In genomic region chr6:98627129-98627775, GRCh38 we compare ENCODE assay signal across 23 cellular contexts.
"Had no signal": no experiment of that assay in that cellular context is flagged by ENCODE, and none has a peak within 500 bp of the region (broad histone marks: within the 10 kb centered on the region; RNA-seq: fewer than 3 reads in every experiment).

No MANE protein-coding gene starts in this region.

- H3K27me3 ChIP-seq: gastrocnemius medialis, neutrophil, right lobe of liver had no signal

- DNase-seq: activated B cell treated with CpG ODN at 0.5 μM for 24 hours; activated CD8-positive, alpha-beta memory T cell treated with anti-CD3 and anti-CD28 coated beads, Interleukin-2, amount 10 ng/mL, durations not matched to agents 7 days and 5 days; activated CD8-positive, alpha-beta T cell treated with anti-CD3 and anti-CD28 coated beads, Interleukin-2, amount 10 ng/mL, durations not matched to agents 7 days and 5 days; activated naive CD4-positive, alpha-beta T cell; activated T-cell treated with anti-CD3 and anti-CD28 coated beads, Interleukin-2, amount 50 U/mL, for 48 hours; anterior cingulate cortex; effector CD8-positive, alpha-beta T cell; gastrocnemius medialis; glutamatergic neuron; kidney glomerular epithelial cell; lower lobe of right lung; mesenchymal stem cell; natural killer cell; right lobe of liver; stimulated activated CD4-positive, alpha-beta T cell treated with anti-CD3 and anti-CD28 coated beads, Interleukin-2, amount 100 ng/mL, for 48 hours; stimulated activated naive CD4-positive, alpha-beta T cell treated with Interleukin-2 at 50 U/mL for 16 hours; T-helper 2 cell; trophoblast cell had no signal

- H3K27ac Mint-ChIP-seq: activated B cell treated with CpG ODN at 0.5 μM for 24 hours; activated CD8-positive, alpha-beta memory T cell treated with anti-CD3 and anti-CD28 coated beads, Interleukin-2, amount 10 ng/mL, durations not matched to agents 7 days and 5 days; activated CD8-positive, alpha-beta T cell treated with anti-CD3 and anti-CD28 coated beads, Interleukin-2, amount 10 ng/mL, durations not matched to agents 7 days and 5 days; activated naive CD4-positive, alpha-beta T cell treated with anti-CD3 and anti-CD28 coated beads, Interleukin-2, amount 50 U/mL, for 72 hours; natural killer cell; progenitor cell of endocrine pancreas had no signal

- H3K9me3 ChIP-seq: gastrocnemius medialis, lower lobe of right lung, neutrophil, right lobe of liver, thoracic aorta had no signal

- H3K4me3 Mint-ChIP-seq: activated B cell treated with CpG ODN at 0.5 μM for 24 hours; activated CD8-positive, alpha-beta memory T cell treated with anti-CD3 and anti-CD28 coated beads, Interleukin-2, amount 10 ng/mL, durations not matched to agents 7 days and 5 days; activated CD8-positive, alpha-beta T cell treated with anti-CD3 and anti-CD28 coated beads, Interleukin-2, amount 10 ng/mL, durations not matched to agents 7 days and 5 days; natural killer cell had no signal

- H3K27ac ChIP-seq: gastrocnemius medialis, lower lobe of right lung, neutrophil, right lobe of liver, thoracic aorta had no signal

- H3K27me3 Mint-ChIP-seq: activated B cell treated with CpG ODN at 0.5 μM for 24 hours; activated CD8-positive, alpha-beta memory T cell treated with anti-CD3 and anti-CD28 coated beads, Interleukin-2, amount 10 ng/mL, durations not matched to agents 7 days and 5 days; progenitor cell of endocrine pancreas had no signal

- H3K4me1 Mint-ChIP-seq: activated B cell treated with CpG ODN at 0.5 μM for 24 hours; activated CD8-positive, alpha-beta memory T cell treated with anti-CD3 and anti-CD28 coated beads, Interleukin-2, amount 10 ng/mL, durations not matched to agents 7 days and 5 days; natural killer cell had no signal

- ATAC-seq: activated CD8-positive, alpha-beta memory T cell treated with anti-CD3 and anti-CD28 coated beads, Interleukin-2, amount 10 ng/mL, durations not matched to agents 7 days and 5 days; activated CD8-positive, alpha-beta T cell treated with anti-CD3 and anti-CD28 coated beads, Interleukin-2, amount 10 ng/mL, durations not matched to agents 7 days and 5 days; activated naive CD4-positive, alpha-beta T cell treated with anti-CD3 and anti-CD28 coated beads, Interleukin-2, amount 50 U/mL, for 72 hours; gastrocnemius medialis; left lobe of liver; lower lobe of right lung; natural killer cell; right lobe of liver had no signal

- H3K36me3 Mint-ChIP-seq: activated CD8-positive, alpha-beta memory T cell treated with anti-CD3 and anti-CD28 coated beads, Interleukin-2, amount 10 ng/mL, durations not matched to agents 7 days and 5 days; activated naive CD4-positive, alpha-beta T cell treated with anti-CD3 and anti-CD28 coated beads, Interleukin-2, amount 50 U/mL, for 72 hours; natural killer cell had no signal

- H3K4me1 ChIP-seq: gastrocnemius medialis, lower lobe of right lung, right lobe of liver had no signal

- H3K4me3 ChIP-seq: gastrocnemius medialis, lower lobe of right lung, right lobe of liver, thoracic aorta had no signal

- H3K36me3 ChIP-seq: gastrocnemius medialis, lower lobe of right lung, neutrophil, right lobe of liver, thoracic aorta had no signal

- H3K9me3 Mint-ChIP-seq: activated B cell treated with CpG ODN at 0.5 μM for 24 hours; activated naive CD4-positive, alpha-beta T cell treated with anti-CD3 and anti-CD28 coated beads, Interleukin-2, amount 50 U/mL, for 72 hours had no signal
